ENCODE assay signal across 8 cellular contexts in the genomic region with DNA sequence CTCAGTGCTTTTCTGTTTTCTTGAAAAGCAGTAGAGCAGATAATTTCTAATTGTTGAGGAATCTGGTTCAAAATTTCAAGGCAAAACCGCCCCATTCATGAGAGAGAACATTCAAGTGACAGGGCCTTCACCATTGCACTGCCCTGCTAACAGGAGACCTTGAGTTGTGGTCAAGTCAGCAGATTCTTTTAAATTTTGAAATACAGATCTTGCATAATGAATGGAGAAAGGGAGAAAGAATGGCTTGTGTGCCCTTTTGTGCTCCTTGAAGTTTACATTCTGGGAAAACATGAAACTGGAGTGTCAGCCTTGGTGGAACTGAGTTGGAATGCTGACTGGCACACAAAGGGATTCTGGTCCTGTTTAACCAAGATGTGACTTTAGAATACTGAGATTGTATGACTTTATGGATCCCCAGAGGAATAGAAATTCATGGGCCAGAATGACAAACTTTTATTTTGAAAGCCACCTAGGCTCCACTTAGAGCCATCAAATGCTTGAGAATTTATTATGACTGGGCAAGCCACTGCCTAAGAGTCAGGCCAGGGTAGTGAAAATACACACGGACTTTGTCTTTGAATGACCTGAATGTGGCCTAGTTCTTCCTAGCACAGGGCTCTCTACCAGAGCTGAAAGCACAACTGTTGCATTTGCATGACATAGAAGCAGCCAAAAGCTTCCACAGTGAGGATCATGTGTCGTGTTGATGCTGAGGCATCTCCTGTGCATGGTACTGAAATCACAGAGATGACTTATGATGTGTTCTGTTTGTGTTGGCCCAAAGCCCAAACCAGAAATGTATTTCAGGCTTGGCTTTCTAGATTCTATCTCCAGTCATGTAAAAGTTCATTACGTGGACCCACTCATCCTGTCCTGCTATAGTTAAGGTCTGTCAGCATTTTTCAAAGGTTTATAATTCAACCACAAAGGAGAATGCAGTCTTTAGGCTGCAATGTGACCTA.
DNase-seq lines count a peak whose midpoint lies in the region; ATAC-seq and TF ChIP-seq lines count a peak whose summit lies in the region.

No MANE protein-coding gene starts in this region.

- H2AFZ ChIP-seq in GM23338 = no peak overlapping the region

- H3K27ac Mint-ChIP-seq in GM23338 = no peak overlapping the region
- H3K27ac Mint-ChIP-seq in CD4-positive, alpha-beta T cell = no peak overlapping the region

- CTCF ChIA-PET in CD4-positive, alpha-beta T cell (lab: Charles Lee) = no interaction called here

- H3F3A ChIP-seq in GM23338 (replicated peaks; ENCODE audit: low read depth) = no peaks in the 10 kb centered on the region

- POLR2A ChIA-PET in CD4-positive, alpha-beta T cell (lab: Charles Lee) = no interaction called here

- H3K27ac ChIP-seq in GM23338 (ENCODE audit: low read depth) = 0 out of 2 replicates have a peak overlapping the region, but pooled peaks have one; percentile 10
- H3K27ac ChIP-seq in CD4-positive, alpha-beta T cell (ENCODE audit: low read depth, low read length) = no peak overlapping the region

- peak overlapping the region; percentile 51 for H3K4me2 ChIP-seq in GM23338

- H3K4me3 Mint-ChIP-seq in GM23338 = no peak overlapping the region
- no peak overlapping the region for H3K4me3 Mint-ChIP-seq in CD4-positive, alpha-beta T cell

- peaks cover 46% of the 10 kb centered on the region for H3K4me1 Mint-ChIP-seq in GM23338
- H3K4me1 Mint-ChIP-seq in CD4-positive, alpha-beta T cell (ENCODE audit: low read depth) = no peaks in the 10 kb centered on the region

- peaks cover 21% of the 10 kb centered on the region for H3K36me3 Mint-ChIP-seq in GM23338 (ENCODE audit: low read depth)
- no peaks in the 10 kb centered on the region for H3K36me3 Mint-ChIP-seq in CD4-positive, alpha-beta T cell (ENCODE audit: low read depth)

- no peaks in the 10 kb centered on the region for H3K9me3 ChIP-seq in CD4-positive, alpha-beta T cell (ENCODE audit: control insufficient read depth, low read length)

- intact Hi-C loops in sciatic nerve (cut with DNase I) = no loop called here
- intact Hi-C loops in CD4-positive, alpha-beta T cell (cut with DNase I, micrococcal nuclease) = no loop called here

- H3K4me3 ChIP-seq in GM23338 = no peak overlapping the region

- H3K4me1 ChIP-seq in GM23338 (ENCODE audit: insufficient read depth) = peaks cover 28% of the 10 kb centered on the region

- TF ChIP-seq CTCF in GM23338 (conservative IDR thresholded peaks at IDR 0.05; ENCODE audit: low read depth in 2 of 2) = no peak
- TF ChIP-seq CTCF in CD4-positive, alpha-beta T cell (IDR thresholded peaks at IDR 0.05) = no peak

- H3K27me3 Mint-ChIP-seq in GM23338 (ENCODE audit: insufficient read depth, low read depth, poor library complexity) = no peaks in the 10 kb centered on the region
- peaks cover 5% of the 10 kb centered on the region for H3K27me3 Mint-ChIP-seq in CD4-positive, alpha-beta T cell

- ATAC-seq in GM23338 (peak; percentile 91), sciatic nerve (peak; percentile 91), HG02852 (IDR thresholded peaks at IDR 0.05; ENCODE audit: unreplicated experiment) (no peak)
- no peak for ATAC-seq in CD4-positive, alpha-beta T cell (ENCODE audit: poor library complexity)

- DNase-seq in GM23338 (ENCODE audit: low spot score) = peak; percentile 72
- DNase-seq in SHP77 treated with DMSO at 0.1 percent for 48 hours (lab: John Stamatoyannopoulos, UW) = peak; percentile 41
- DNase-seq in globus pallidus (ENCODE audit: low spot score) = peak; percentile 79
- DNase-seq in sciatic nerve (ENCODE audit: low spot score) = no peak
- no peak for DNase-seq in erythroblast (lab: John Stamatoyannopoulos, UW)
- no peak for DNase-seq in CD4-positive, alpha-beta T cell
- no peak for DNase-seq in NCI-H187 (lab: John Stamatoyannopoulos, UW)

- H3K36me3 ChIP-seq in GM23338 (ENCODE audit: insufficient read depth) = no peaks in the 10 kb centered on the region

- no peaks in the 10 kb centered on the region for H3K27me3 ChIP-seq in GM23338 (ENCODE audit: insufficient read depth)
- no peaks in the 10 kb centered on the region for H3K27me3 ChIP-seq in CD4-positive, alpha-beta T cell (ENCODE audit: control insufficient read depth, insufficient read depth, low read length)

- no peaks in the 10 kb centered on the region; the same call in 1 of the 2 replicates for H3K9me2 ChIP-seq in GM23338 (ENCODE audit: insufficient read depth)

- H4K20me1 ChIP-seq in GM23338 (replicated peaks; ENCODE audit: insufficient read depth) = 0 out of 2 replicates have a peak, but pooled peaks cover 12% of the 10 kb centered on the region

- TF ChIP-seq POLR2A in erythroblast (IDR thresholded peaks at IDR 0.05; ENCODE audit: low read length) = no peak

- no peaks in the 10 kb centered on the region for H3K9me3 Mint-ChIP-seq in GM23338
- no peaks in the 10 kb centered on the region for H3K9me3 Mint-ChIP-seq in CD4-positive, alpha-beta T cell

- peaks cover 53% of the 10 kb centered on the region for H3K79me2 ChIP-seq in GM23338 (replicated peaks; ENCODE audit: insufficient read depth)

TF ChIP-seq in GM23338, 12 proteins besides CTCF, POLR2A, EP300 and RAD21 (continues in another document):
- TF ChIP-seq REST (IDR thresholded peaks at IDR 0.05; ENCODE audit: unreplicated experiment) (no peak), CREB1 (CRISPR knock-in tag; IDR thresholded peaks at IDR 0.05; ENCODE audit: low read depth) (no peak), NANOG (IDR thresholded peaks at IDR 0.05; ENCODE audit: borderline replicate concordance) (no peak), POLR2AphosphoS5 (IDR thresholded peaks at IDR 0.05; ENCODE audit: low read depth) (no peak)

Comparison
In these comparisons a context has a peak if more than half of its experiments do, and no peak if none do; other contexts are left out.
1. ATAC-seq: peak in GM23338 (single experiment) and sciatic nerve (single experiment); none in HG02852 (single experiment) and CD4-positive, alpha-beta T cell (single experiment).
2. DNase-seq: peak in GM23338 (single experiment), SHP77 treated with DMSO at 0.1 percent for 48 hours (single experiment) and globus pallidus (single experiment); none in sciatic nerve (single experiment), erythroblast (0 of 2), CD4-positive, alpha-beta T cell (0 of 10) and NCI-H187 (0 of 2).